ENCODE assay signal across 10 cellular contexts in the genomic region with DNA sequence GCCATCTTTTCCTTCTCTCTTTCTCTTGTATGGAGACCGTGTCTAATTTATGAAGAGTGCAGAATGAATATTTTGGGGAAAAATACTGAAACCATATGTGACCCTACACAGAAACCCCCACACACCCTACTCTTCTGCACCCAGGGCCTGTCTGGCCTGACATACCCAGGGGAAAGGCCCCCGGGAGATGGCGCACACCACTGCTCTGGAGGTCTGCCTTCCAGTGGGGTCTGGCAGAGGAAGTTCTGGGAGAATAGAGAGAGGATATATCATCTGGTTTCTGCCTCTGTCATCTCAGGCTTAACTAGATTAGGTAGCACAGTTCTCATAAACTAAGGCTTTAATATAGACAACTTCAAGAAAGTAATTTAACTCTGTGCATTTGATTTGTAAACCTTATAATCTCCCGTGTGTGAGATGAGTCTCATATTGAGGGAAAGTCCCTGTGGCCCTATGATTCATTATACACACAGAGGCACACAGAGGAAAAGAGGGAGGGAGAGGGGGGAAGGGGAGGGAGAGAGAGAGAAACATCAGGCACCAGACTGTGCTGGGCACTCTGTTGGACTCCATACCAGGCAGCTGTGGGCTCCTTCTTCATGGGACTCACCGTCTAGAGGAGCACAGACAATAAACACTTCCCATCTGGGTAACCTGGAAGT.
DNase-seq lines count a peak whose midpoint lies in the region; ATAC-seq and TF ChIP-seq lines count a peak whose summit lies in the region.
"Had no signal": no experiment of that assay in that cellular context is flagged by ENCODE, and none has a peak within 500 bp of the region (broad histone marks: within the 10 kb centered on the region; RNA-seq: fewer than 3 reads in every experiment).

No MANE protein-coding gene starts in this region.

- H3K9me3 ChIP-seq in gastrocnemius medialis = no peaks in the 10 kb centered on the region

- H3K9me3 Mint-ChIP-seq in T-helper 2 cell treated with Interferon-gamma antibody and Interleukin-4, amounts not matched to agents 5 μg/mL and 100 μg/mL, for 36 hours = no peaks in the 10 kb centered on the region
- H3K9me3 Mint-ChIP-seq in stimulated activated effector memory CD8-positive, alpha-beta T cell treated with anti-CD3 and anti-CD28 coated beads, Interleukin-12 subunit alpha, Interleukin-12 subunit beta, amount 100 ng/mL, for 72 hours = no peaks in the 10 kb centered on the region

- H3K4me1 ChIP-seq in foreskin keratinocyte (peaks cover 33% of the 10 kb centered on the region), gastrocnemius medialis (no peaks in the 10 kb centered on the region)

- H3K36me3 ChIP-seq in gastrocnemius medialis = no peaks in the 10 kb centered on the region

- H3K27me3 ChIP-seq in foreskin keratinocyte (no peaks in the 10 kb centered on the region), gastrocnemius medialis (no peaks in the 10 kb centered on the region)

- no peak for TF ChIP-seq POLR2A in gastrocnemius medialis (IDR thresholded peaks at IDR 0.05)

- peaks cover 37% of the 10 kb centered on the region for H3K4me1 Mint-ChIP-seq in T-helper 2 cell treated with Interferon-gamma antibody and Interleukin-4, amounts not matched to agents 5 μg/mL and 100 μg/mL, for 36 hours (ENCODE audit: low read depth)
- peaks cover 84% of the 10 kb centered on the region for H3K4me1 Mint-ChIP-seq in stimulated activated effector memory CD8-positive, alpha-beta T cell treated with anti-CD3 and anti-CD28 coated beads, Interleukin-12 subunit alpha, Interleukin-12 subunit beta, amount 100 ng/mL, for 72 hours

- no peak overlapping the region for H3K27ac Mint-ChIP-seq in T-helper 2 cell treated with Interferon-gamma antibody and Interleukin-4, amounts not matched to agents 5 μg/mL and 100 μg/mL, for 36 hours
- peak overlapping the region; percentile 81 for H3K27ac Mint-ChIP-seq in stimulated activated effector memory CD8-positive, alpha-beta T cell treated with anti-CD3 and anti-CD28 coated beads, Interleukin-12 subunit alpha, Interleukin-12 subunit beta, amount 100 ng/mL, for 72 hours

- no peak overlapping the region for H3K4me3 Mint-ChIP-seq in T-helper 2 cell treated with Interferon-gamma antibody and Interleukin-4, amounts not matched to agents 5 μg/mL and 100 μg/mL, for 36 hours
- H3K4me3 Mint-ChIP-seq in stimulated activated effector memory CD8-positive, alpha-beta T cell treated with anti-CD3 and anti-CD28 coated beads, Interleukin-12 subunit alpha, Interleukin-12 subunit beta, amount 100 ng/mL, for 72 hours = peak overlapping the region; percentile 11

- in situ Hi-C loops in gastrocnemius medialis (cut with MboI; ENCODE audit: low sequenced_read_pairs in 4 of 4) = no loop called here

- H3K27me3 Mint-ChIP-seq in T-helper 2 cell treated with Interferon-gamma antibody and Interleukin-4, amounts not matched to agents 5 μg/mL and 100 μg/mL, for 36 hours (ENCODE audit: low read depth) = no peaks in the 10 kb centered on the region

- ATAC-seq in foreskin keratinocyte (peak; percentile 79), gastrocnemius medialis (no peak), GM18520 (IDR thresholded peaks at IDR 0.05; ENCODE audit: unreplicated experiment) (no peak)
- ATAC-seq in stimulated activated effector memory CD8-positive, alpha-beta T cell treated with anti-CD3 and anti-CD28 coated beads, Interleukin-12 subunit alpha, Interleukin-12 subunit beta, amount 100 ng/mL, for 72 hours = peak; percentile 86

- H3K4me3 ChIP-seq in gastrocnemius medialis = no peak overlapping the region

- TF ChIP-seq CTCF in foreskin keratinocyte (conservative IDR thresholded peaks at IDR 0.05) (no peak), gastrocnemius medialis (IDR thresholded peaks at IDR 0.05 in 4 of 5, conservative IDR thresholded peaks at IDR 0.05 in 1 of 5) (no peak)

- DNase-seq in activated T-cell treated with anti-CD3 and anti-CD28 coated beads for 24 hours (ENCODE audit: low read depth) = peak; percentile 7
- DNase-seq in activated T-cell treated with anti-CD3 and anti-CD28 coated beads for 4 hours = no peak
- DNase-seq in T-helper 2 cell treated with Interferon-gamma antibody and Interleukin-4, amounts not matched to agents 5 μg/mL and 100 μg/mL, for 36 hours (ENCODE audit: low spot score) = peak; percentile 32
- DNase-seq in foreskin keratinocyte = peak; percentile 59 to 74
- peak in 1 of 2 donors; percentile 57 for DNase-seq in stimulated activated effector memory CD8-positive, alpha-beta T cell treated with anti-CD3 and anti-CD28 coated beads, Interleukin-12 subunit alpha, Interleukin-12 subunit beta, amount 100 ng/mL, for 72 hours (ENCODE audit: low spot score in 2 of 2)
- DNase-seq in gastrocnemius medialis = no peak
- DNase-seq in cardiac septum (ENCODE audit: low spot score) = no peak
- DNase-seq: AML-193, MV-4-11 had no signal

- H3K27ac ChIP-seq in foreskin keratinocyte (peak overlapping the region; percentile 85), gastrocnemius medialis (no peak overlapping the region)

- peaks cover 32% of the 10 kb centered on the region for H3K36me3 Mint-ChIP-seq in T-helper 2 cell treated with Interferon-gamma antibody and Interleukin-4, amounts not matched to agents 5 μg/mL and 100 μg/mL, for 36 hours (ENCODE audit: low read depth)
- H3K36me3 Mint-ChIP-seq in stimulated activated effector memory CD8-positive, alpha-beta T cell treated with anti-CD3 and anti-CD28 coated beads, Interleukin-12 subunit alpha, Interleukin-12 subunit beta, amount 100 ng/mL, for 72 hours = peaks cover 60% of the 10 kb centered on the region

- intact Hi-C loops in gastrocnemius medialis (cut with DNase I; ENCODE audit: low total_unique reads) (no loop called here), cardiac septum (cut with DNase I) (no loop called here)

Comparison
In these comparisons a context has a peak if more than half of its experiments do, and no peak if none do; other contexts are left out.
1. DNase-seq: peak in activated T-cell treated with anti-CD3 and anti-CD28 coated beads for 24 hours (single experiment), T-helper 2 cell treated with Interferon-gamma antibody and Interleukin-4, amounts not matched to agents 5 μg/mL and 100 μg/mL, for 36 hours (single experiment) and foreskin keratinocyte (2 of 2); none in activated T-cell treated with anti-CD3 and anti-CD28 coated beads for 4 hours (single experiment), gastrocnemius medialis (0 of 2) and cardiac septum (single experiment).
2. ATAC-seq: peak in foreskin keratinocyte (single experiment) and stimulated activated effector memory CD8-positive, alpha-beta T cell treated with anti-CD3 and anti-CD28 coated beads, Interleukin-12 subunit alpha, Interleukin-12 subunit beta, amount 100 ng/mL, for 72 hours (single experiment); none in gastrocnemius medialis (0 of 2) and GM18520 (single experiment).